In genomic region chr21:35426484-35426883, GRCh38 we compare ENCODE assay signal across 18 cellular contexts.
"Had no signal": no experiment of that assay in that cellular context is flagged by ENCODE, and none has a peak within 500 bp of the region (broad histone marks: within the 10 kb centered on the region; RNA-seq: fewer than 3 reads in every experiment).

No MANE protein-coding gene starts in this region.

- H3K4me3 Mint-ChIP-seq: endodermal cell; memory B cell; naive thymus-derived CD8-positive, alpha-beta T cell had no signal

- DNase-seq: activated CD4-positive, alpha-beta T cell treated with anti-CD3 and anti-CD28 coated beads, Interleukin-2, amount 50 U/mL, for 1 hour; activated CD4-positive, CD25-positive, alpha-beta regulatory T cell; activated gamma-delta T cell treated with Interleukin-2 at 50 U/mL for 16 hours; dorsolateral prefrontal cortex; endodermal cell; gastrocnemius medialis; heart right ventricle; left lung; naive thymus-derived CD8-positive, alpha-beta T cell; nucleus accumbens; posterior cingulate gyrus; retina; stimulated activated CD4-positive, alpha-beta T cell treated with anti-CD3 and anti-CD28 coated beads, Interleukin-4, amount 100 ng/mL, for 1 hour; stimulated activated naive CD4-positive, alpha-beta T cell; SW 1271; trophoblast cell had no signal

- H3K4me3 ChIP-seq: dorsolateral prefrontal cortex, gastrocnemius medialis, heart right ventricle, left lung, suprapubic skin had no signal

- H3K36me3 ChIP-seq: gastrocnemius medialis, heart right ventricle, left lung, suprapubic skin had no signal

- H3K36me3 Mint-ChIP-seq: memory B cell had no signal

- ATAC-seq: gastrocnemius medialis; heart right ventricle; left lung; naive thymus-derived CD8-positive, alpha-beta T cell had no signal

- H3K4me1 Mint-ChIP-seq: memory B cell had no signal

- H3K27ac ChIP-seq: dorsolateral prefrontal cortex, gastrocnemius medialis, left lung, suprapubic skin had no signal

- H3K27ac Mint-ChIP-seq: endodermal cell, memory B cell had no signal
